1 cellular context compared by ENCODE assay signal in genomic region chr12:6235499-6235898, GRCh38.
TF ChIP-seq lines count a peak whose summit lies in the region.

No MANE protein-coding gene starts in this region.

TF ChIP-seq in HEK293, 187 proteins besides CTCF, POLR2A, EP300 and RAD21 (continued from another document and continues in another):
- TF ChIP-seq, protein P1, sequence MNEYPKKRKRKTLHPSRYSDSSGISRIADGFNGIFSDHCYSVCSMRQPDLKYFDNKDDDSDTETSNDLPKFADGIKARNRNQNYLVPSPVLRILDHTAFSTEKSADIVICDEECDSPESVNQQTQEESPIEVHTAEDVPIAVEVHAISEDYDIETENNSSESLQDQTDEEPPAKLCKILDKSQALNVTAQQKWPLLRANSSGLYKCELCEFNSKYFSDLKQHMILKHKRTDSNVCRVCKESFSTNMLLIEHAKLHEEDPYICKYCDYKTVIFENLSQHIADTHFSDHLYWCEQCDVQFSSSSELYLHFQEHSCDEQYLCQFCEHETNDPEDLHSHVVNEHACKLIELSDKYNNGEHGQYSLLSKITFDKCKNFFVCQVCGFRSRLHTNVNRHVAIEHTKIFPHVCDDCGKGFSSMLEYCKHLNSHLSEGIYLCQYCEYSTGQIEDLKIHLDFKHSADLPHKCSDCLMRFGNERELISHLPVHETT (tag by site-specific recombination; IDR thresholded peaks at IDR 0.05), result no peak
- TF ChIP-seq ZNF2 (tag by site-specific recombination; IDR thresholded peaks at IDR 0.05) (no peak), KLF16 (tag by site-specific recombination; IDR thresholded peaks at IDR 0.05) (peak; percentile 32; the same call in 1 of the 2 replicates), ZNF404 (tag by site-specific recombination; IDR thresholded peaks at IDR 0.05) (no peak), ZFHX2 (tag by site-specific recombination; conservative IDR thresholded peaks at IDR 0.05) (peak; percentile 83), ZNF114 (tag by site-specific recombination; IDR thresholded peaks at IDR 0.05) (no peak), ZNF239 (tag by site-specific recombination; IDR thresholded peaks at IDR 0.05) (no peak), ZNF37A (tag by site-specific recombination; IDR thresholded peaks at IDR 0.05) (no peak), ZNF513 (tag by site-specific recombination; IDR thresholded peaks at IDR 0.05) (no peak), ZNF146 (tag by site-specific recombination; IDR thresholded peaks at IDR 0.05) (no peak), ZFP37 (tag by site-specific recombination; IDR thresholded peaks at IDR 0.05) (no peak), ZNF175 (tag by site-specific recombination; IDR thresholded peaks at IDR 0.05) (no peak), ZNF16 (tag by site-specific recombination; IDR thresholded peaks at IDR 0.05; ENCODE audit: low read depth) (no peak), KLF9 (tag by site-specific recombination; IDR thresholded peaks at IDR 0.05; ENCODE audit: low read depth) (no peak; the same call in 1 of the 2 replicates), EGR2 (tag by site-specific recombination; IDR thresholded peaks at IDR 0.05; ENCODE audit: low read depth) (peak; percentile 81), ZNF391 (tag by site-specific recombination; IDR thresholded peaks at IDR 0.05; ENCODE audit: borderline replicate concordance, low read depth) (no peak), ZSCAN4 (tag by site-specific recombination; IDR thresholded peaks at IDR 0.05) (no peak), RBAK (tag by site-specific recombination; IDR thresholded peaks at IDR 0.05) (no peak), ZNF48 (tag by site-specific recombination; IDR thresholded peaks at IDR 0.05) (no peak), ZBTB48 (tag by site-specific recombination; IDR thresholded peaks at IDR 0.05) (no peak), TSHZ1 (tag by site-specific recombination; IDR thresholded peaks at IDR 0.05; ENCODE audit: borderline replicate concordance) (no peak), ZNF394 (tag by site-specific recombination; IDR thresholded peaks at IDR 0.05; ENCODE audit: borderline replicate concordance) (no peak), ZBTB1 (tag by site-specific recombination; IDR thresholded peaks at IDR 0.05) (no peak), KLF1 (tag by site-specific recombination; IDR thresholded peaks at IDR 0.05) (no peak), ELK4 (IDR thresholded peaks at IDR 0.05; ENCODE audit: borderline replicate concordance, low read depth, low read length) (no peak), ZNF24 (tag by site-specific recombination; IDR thresholded peaks at IDR 0.05) (no peak), ZNF596 (tag by site-specific recombination; IDR thresholded peaks at IDR 0.05) (no peak), BCL11A (tag by site-specific recombination; IDR thresholded peaks at IDR 0.05; ENCODE audit: low read depth) (no peak), ZNF112 (tag by site-specific recombination; IDR thresholded peaks at IDR 0.05) (no peak), ZNF76 (tag by site-specific recombination; IDR thresholded peaks at IDR 0.05; ENCODE audit: borderline replicate concordance, low read depth) (no peak), ZNF626 (tag by site-specific recombination; IDR thresholded peaks at IDR 0.05) (no peak), ZNF510 (tag by site-specific recombination; IDR thresholded peaks at IDR 0.05; ENCODE audit: insufficient replicate concordance) (no peak), ZNF785 (tag by site-specific recombination; IDR thresholded peaks at IDR 0.05) (no peak), ZNF292 (tag by site-specific recombination; IDR thresholded peaks at IDR 0.05; ENCODE audit: borderline replicate concordance, low read depth) (no peak), ZBTB6 (tag by site-specific recombination; IDR thresholded peaks at IDR 0.05) (no peak), ZNF560 (tag by site-specific recombination; IDR thresholded peaks at IDR 0.05; ENCODE audit: borderline replicate concordance) (no peak), ZNF10 (tag by site-specific recombination; IDR thresholded peaks at IDR 0.05) (no peak; the same call in 1 of the 2 replicates), OVOL3 (tag by site-specific recombination; IDR thresholded peaks at IDR 0.05) (no peak), GLI2 (tag by site-specific recombination; IDR thresholded peaks at IDR 0.05; ENCODE audit: borderline replicate concordance, low read depth) (no peak), ZNF548 (tag by site-specific recombination; IDR thresholded peaks at IDR 0.05) (no peak), ZNF155 (tag by site-specific recombination; IDR thresholded peaks at IDR 0.05) (no peak), ATF2 (tag by site-specific recombination; IDR thresholded peaks at IDR 0.05; ENCODE audit: low read depth) (no peak)
- TF ChIP-seq, protein P2, sequence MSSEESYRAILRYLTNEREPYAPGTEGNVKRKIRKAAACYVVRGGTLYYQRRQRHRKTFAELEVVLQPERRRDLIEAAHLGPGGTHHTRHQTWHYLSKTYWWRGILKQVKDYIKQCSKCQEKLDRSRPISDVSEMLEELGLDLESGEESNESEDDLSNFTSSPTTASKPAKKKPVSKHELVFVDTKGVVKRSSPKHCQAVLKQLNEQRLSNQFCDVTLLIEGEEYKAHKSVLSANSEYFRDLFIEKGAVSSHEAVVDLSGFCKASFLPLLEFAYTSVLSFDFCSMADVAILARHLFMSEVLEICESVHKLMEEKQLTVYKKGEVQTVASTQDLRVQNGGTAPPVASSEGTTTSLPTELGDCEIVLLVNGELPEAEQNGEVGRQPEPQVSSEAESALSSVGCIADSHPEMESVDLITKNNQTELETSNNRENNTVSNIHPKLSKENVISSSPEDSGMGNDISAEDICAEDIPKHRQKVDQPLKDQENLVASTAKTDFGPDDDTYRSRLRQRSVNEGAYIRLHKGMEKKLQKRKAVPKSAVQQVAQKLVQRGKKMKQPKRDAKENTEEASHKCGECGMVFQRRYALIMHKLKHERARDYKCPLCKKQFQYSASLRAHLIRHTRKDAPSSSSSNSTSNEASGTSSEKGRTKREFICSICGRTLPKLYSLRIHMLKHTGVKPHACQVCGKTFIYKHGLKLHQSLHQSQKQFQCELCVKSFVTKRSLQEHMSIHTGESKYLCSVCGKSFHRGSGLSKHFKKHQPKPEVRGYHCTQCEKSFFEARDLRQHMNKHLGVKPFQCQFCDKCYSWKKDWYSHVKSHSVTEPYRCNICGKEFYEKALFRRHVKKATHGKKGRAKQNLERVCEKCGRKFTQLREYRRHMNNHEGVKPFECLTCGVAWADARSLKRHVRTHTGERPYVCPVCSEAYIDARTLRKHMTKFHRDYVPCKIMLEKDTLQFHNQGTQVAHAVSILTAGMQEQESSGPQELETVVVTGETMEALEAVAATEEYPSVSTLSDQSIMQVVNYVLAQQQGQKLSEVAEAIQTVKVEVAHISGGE (tag by site-specific recombination; conservative IDR thresholded peaks at IDR 0.05; ENCODE audit: low read depth), result no peak
- TF ChIP-seq, protein P3, sequence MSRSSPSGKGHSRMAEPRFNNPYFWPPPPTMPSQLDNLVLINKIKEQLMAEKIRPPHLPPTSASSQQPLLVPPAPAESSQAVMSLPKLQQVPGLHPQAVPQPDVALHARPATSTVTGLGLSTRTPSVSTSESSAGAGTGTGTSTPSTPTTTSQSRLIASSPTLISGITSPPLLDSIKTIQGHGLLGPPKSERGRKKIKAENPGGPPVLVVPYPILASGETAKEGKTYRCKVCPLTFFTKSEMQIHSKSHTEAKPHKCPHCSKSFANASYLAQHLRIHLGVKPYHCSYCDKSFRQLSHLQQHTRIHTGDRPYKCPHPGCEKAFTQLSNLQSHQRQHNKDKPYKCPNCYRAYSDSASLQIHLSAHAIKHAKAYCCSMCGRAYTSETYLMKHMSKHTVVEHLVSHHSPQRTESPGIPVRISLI (tag by site-specific recombination; IDR thresholded peaks at IDR 0.05), result no peak
- TF ChIP-seq, protein P4, sequence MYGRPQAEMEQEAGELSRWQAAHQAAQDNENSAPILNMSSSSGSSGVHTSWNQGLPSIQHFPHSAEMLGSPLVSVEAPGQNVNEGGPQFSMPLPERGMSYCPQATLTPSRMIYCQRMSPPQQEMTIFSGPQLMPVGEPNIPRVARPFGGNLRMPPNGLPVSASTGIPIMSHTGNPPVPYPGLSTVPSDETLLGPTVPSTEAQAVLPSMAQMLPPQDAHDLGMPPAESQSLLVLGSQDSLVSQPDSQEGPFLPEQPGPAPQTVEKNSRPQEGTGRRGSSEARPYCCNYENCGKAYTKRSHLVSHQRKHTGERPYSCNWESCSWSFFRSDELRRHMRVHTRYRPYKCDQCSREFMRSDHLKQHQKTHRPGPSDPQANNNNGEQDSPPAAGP (tag by site-specific recombination; IDR thresholded peaks at IDR 0.05), result no peak
- TF ChIP-seq, protein P5, sequence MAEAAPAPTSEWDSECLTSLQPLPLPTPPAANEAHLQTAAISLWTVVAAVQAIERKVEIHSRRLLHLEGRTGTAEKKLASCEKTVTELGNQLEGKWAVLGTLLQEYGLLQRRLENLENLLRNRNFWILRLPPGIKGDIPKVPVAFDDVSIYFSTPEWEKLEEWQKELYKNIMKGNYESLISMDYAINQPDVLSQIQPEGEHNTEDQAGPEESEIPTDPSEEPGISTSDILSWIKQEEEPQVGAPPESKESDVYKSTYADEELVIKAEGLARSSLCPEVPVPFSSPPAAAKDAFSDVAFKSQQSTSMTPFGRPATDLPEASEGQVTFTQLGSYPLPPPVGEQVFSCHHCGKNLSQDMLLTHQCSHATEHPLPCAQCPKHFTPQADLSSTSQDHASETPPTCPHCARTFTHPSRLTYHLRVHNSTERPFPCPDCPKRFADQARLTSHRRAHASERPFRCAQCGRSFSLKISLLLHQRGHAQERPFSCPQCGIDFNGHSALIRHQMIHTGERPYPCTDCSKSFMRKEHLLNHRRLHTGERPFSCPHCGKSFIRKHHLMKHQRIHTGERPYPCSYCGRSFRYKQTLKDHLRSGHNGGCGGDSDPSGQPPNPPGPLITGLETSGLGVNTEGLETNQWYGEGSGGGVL (tag by site-specific recombination; IDR thresholded peaks at IDR 0.05), result no peak
